ENCODE assay signal across 14 cellular contexts in genomic region chr2:236749346-236749745, GRCh38.
A peak's percentile ranks its signal among the peaks of the same experiment; 100 is the strongest.
DNase-seq lines count a peak whose midpoint lies in the region; ATAC-seq, FAIRE-seq and TF ChIP-seq lines count a peak whose summit lies in the region.
"Had no signal": no experiment of that assay in that cellular context is flagged by ENCODE, and none has a peak within 500 bp of the region (broad histone marks: within the 10 kb centered on the region; RNA-seq: fewer than 3 reads in every experiment).

No MANE protein-coding gene starts in this region.

- FAIRE-seq in HTR-8/SVneo (lab: Jason Lieb, UNC): peak; percentile 38

- peaks cover 63% of the 10 kb centered on the region for H3K4me1 Mint-ChIP-seq in mesothelial cell of epicardium

- TF ChIP-seq CTCF in astrocyte of the spinal cord (IDR thresholded peaks at IDR 0.05; ENCODE audit: low read depth, low read length) (no peak), mesothelial cell of epicardium (IDR thresholded peaks at IDR 0.05; ENCODE audit: unreplicated experiment) (no peak), omental fat pad (IDR thresholded peaks at IDR 0.05) (no peak)

- H3K27me3 Mint-ChIP-seq in mesothelial cell of epicardium (ENCODE audit: low read depth): no peaks in the 10 kb centered on the region

- in situ Hi-C loops in astrocyte of the spinal cord (cut with HindIII; ENCODE audit: low sequenced_read_pairs): no loop called here

- H3K4me3 ChIP-seq in astrocyte of the spinal cord (ENCODE audit: low read depth, low read length): no peak overlapping the region
- H3K4me3 ChIP-seq: adrenal gland, uterus had no signal

- no peaks in the 10 kb centered on the region for H3K36me3 Mint-ChIP-seq in mesothelial cell of epicardium
- H3K36me3 Mint-ChIP-seq: naive B cell had no signal

- no peak overlapping the region for H3K4me3 Mint-ChIP-seq in mesothelial cell of epicardium
- H3K4me3 Mint-ChIP-seq: naive B cell had no signal

- DNase-seq in AG20443 (ENCODE audit: low spot score) (peak; percentile 37), HTR-8/SVneo (ENCODE audit: insufficient read length, low spot score) (no peak), astrocyte of the spinal cord (ENCODE audit: low read depth, low spot score) (peak; percentile 78), mesothelial cell of epicardium (ENCODE audit: low spot score in 2 of 2, unreplicated experiment in 2 of 2) (no peak), NCI-H2081 (lab: John Stamatoyannopoulos, UW) (no peak), omental fat pad (ENCODE audit: low spot score) (no peak), midbrain (lab: John Stamatoyannopoulos, UW) (no peak), DMS114 treated with DMSO at 0.1 percent for 48 hours (lab: John Stamatoyannopoulos, UW; ENCODE audit: unreplicated experiment) (no peak)
- DNase-seq: activated CD8-positive, alpha-beta memory T cell treated with anti-CD3 and anti-CD28 coated beads, Interleukin-2, amount 50 U/mL, for 4 hours; C1 segment of cervical spinal cord; naive B cell; NCI-H2081 treated with DMSO at 0.1 percent for 48 hours; uterus had no signal

- H3K9me3 Mint-ChIP-seq in mesothelial cell of epicardium: no peaks in the 10 kb centered on the region
- H3K9me3 Mint-ChIP-seq: naive B cell had no signal

- no peak for ATAC-seq in omental fat pad (ENCODE audit: low FRiP score)

- H3K27ac Mint-ChIP-seq in mesothelial cell of epicardium: peak overlapping the region; percentile 84

Comparison
In these comparisons a context has a peak if more than half of its experiments do, and no peak if none do; other contexts are left out.
1. DNase-seq: peak in AG20443 (single experiment) and astrocyte of the spinal cord (single experiment); none in HTR-8/SVneo (single experiment), mesothelial cell of epicardium (0 of 2), NCI-H2081 (0 of 2), omental fat pad (single experiment), midbrain (single experiment) and DMS114 treated with DMSO at 0.1 percent for 48 hours (single experiment).